ENCODE assay signal across 1 cellular context in genomic region chr3:31542246-31542645, GRCh38.
TF ChIP-seq lines count a peak whose summit lies in the region.

No MANE protein-coding gene starts in this region.

TF ChIP-seq in HepG2, 621 proteins besides CTCF, POLR2A, EP300 and RAD21:
- TF ChIP-seq MAFK (conservative IDR thresholded peaks at IDR 0.05 in 1 of 2, IDR thresholded peaks at IDR 0.05 in 1 of 2; ENCODE audit: low read length in 2 of 2) = peak; percentile 14 to 48; a peak in 2 of 4 replicates
- TF ChIP-seq ZFYVE20 (CRISPR knock-in tag; IDR thresholded peaks at IDR 0.05; ENCODE audit: borderline replicate concordance, low read depth) = no peak
- TF ChIP-seq ZNF263 (CRISPR knock-in tag; IDR thresholded peaks at IDR 0.05) = no peak
